12 cellular contexts compared by ENCODE assay signal in genomic region chr11:82858556-82859091, GRCh38. TPM values are rescaled to one million over a fixed set of nuclear protein-coding genes. Genes with fewer than 3 reads are reported as not detected.
A peak's percentile ranks its signal among the peaks of the same experiment; 100 is the strongest.
DNase-seq lines count a peak whose midpoint lies in the region; TF ChIP-seq lines count a peak whose summit lies in the region.
"Had no signal": no experiment of that assay in that cellular context is flagged by ENCODE, and none has a peak within 500 bp of the region (broad histone marks: within the 10 kb centered on the region; RNA-seq: fewer than 3 reads in every experiment).

No MANE protein-coding gene starts in this region.

- no peak for TF ChIP-seq CTCF in A673 (conservative IDR thresholded peaks at IDR 0.05; ENCODE audit: low read depth, low read length)

- H3K36me3 ChIP-seq in A673 (ENCODE audit: insufficient read depth, low read length, poor library complexity, severe bottlenecking), result no peaks in the 10 kb centered on the region

- intact Hi-C loops in A673 (cut with micrococcal nuclease; ENCODE audit: unreplicated experiment), result no loop called here

- H3K4me3 Mint-ChIP-seq in activated CD4-positive, alpha-beta memory T cell treated with anti-CD3 and anti-CD28 coated beads, Interleukin-2, amount 10 ng/mL, durations not matched to agents 7 days and 5 days, result no peak overlapping the region

- peak; percentile 75 for DNase-seq in A673 (ENCODE audit: low spot score)
- peak; percentile 73 for DNase-seq in HT1080 (ENCODE audit: low read depth)
- peak; percentile 67 for DNase-seq in astrocyte of the hippocampus (ENCODE audit: low read depth, low spot score)
- no peak for DNase-seq in NCI-H2171 treated with DMSO at 0.1 percent for 48 hours (lab: John Stamatoyannopoulos, UW)
- no peak for DNase-seq in stimulated activated CD4-positive, alpha-beta T cell treated with anti-CD3 and anti-CD28 coated beads, Interleukin-2, amount 100 ng/mL, for 24 hours
- DNase-seq in activated CD4-positive, alpha-beta memory T cell treated with anti-CD3 and anti-CD28 coated beads, Interleukin-2, amount 10 ng/mL, durations not matched to agents 7 days and 5 days, result no peak
- DNase-seq in NCI-H345 treated with DMSO at 0.1 percent for 48 hours (lab: John Stamatoyannopoulos, UW; ENCODE audit: unreplicated experiment), result no peak
- DNase-seq: KBM-7; Right ventricle myocardium superior; stimulated activated CD4-positive, alpha-beta T cell treated with anti-CD3 and anti-CD28 coated beads, Interleukin-1b, Interleukin-23, amount 100 ng/mL, for 48 hours had no signal

- H3K9me3 ChIP-seq in A673 (ENCODE audit: low read depth, low read length, poor library complexity, severe bottlenecking), result no peaks in the 10 kb centered on the region

- H3K27me3 Mint-ChIP-seq in activated CD4-positive, alpha-beta memory T cell treated with anti-CD3 and anti-CD28 coated beads, Interleukin-2, amount 10 ng/mL, durations not matched to agents 7 days and 5 days, result no peaks in the 10 kb centered on the region

- no peak overlapping the region for H3K4me3 ChIP-seq in A673 (ENCODE audit: low read depth, low read length, poor library complexity, severe bottlenecking)
- H3K4me3 ChIP-seq: coronary artery had no signal

- peaks cover 11% of the 10 kb centered on the region for H3K4me1 Mint-ChIP-seq in activated CD4-positive, alpha-beta memory T cell treated with anti-CD3 and anti-CD28 coated beads, Interleukin-2, amount 10 ng/mL, durations not matched to agents 7 days and 5 days

- H3K27me3 ChIP-seq in A673 (replicated peaks; ENCODE audit: insufficient read depth, low read depth, low read length, poor library complexity), result no peaks in the 10 kb centered on the region
- no peaks in the 10 kb centered on the region for H3K27me3 ChIP-seq in layer of hippocampus (ENCODE audit: control insufficient read depth, insufficient read depth, low read length)

- H3K36me3 Mint-ChIP-seq in activated CD4-positive, alpha-beta memory T cell treated with anti-CD3 and anti-CD28 coated beads, Interleukin-2, amount 10 ng/mL, durations not matched to agents 7 days and 5 days (ENCODE audit: low read depth), result no peaks in the 10 kb centered on the region

- no peak overlapping the region for H3K27ac Mint-ChIP-seq in activated CD4-positive, alpha-beta memory T cell treated with anti-CD3 and anti-CD28 coated beads, Interleukin-2, amount 10 ng/mL, durations not matched to agents 7 days and 5 days

- POLR2A ChIA-PET in A673 (lab: Charles Lee; ENCODE audit: low non-redundant PET), result no interaction called here
- POLR2A ChIA-PET in activated CD4-positive, alpha-beta memory T cell treated with anti-CD3 and anti-CD28 coated beads, Interleukin-2, amount 10 ng/mL, durations not matched to agents 7 days and 5 days (lab: Charles Lee), result no interaction called here

- peak overlapping the region; percentile 68 for H3K27ac ChIP-seq in A673 (ENCODE audit: low read depth, low read length, poor library complexity, severe bottlenecking)
- H3K27ac ChIP-seq in layer of hippocampus (ENCODE audit: low read depth, low read length), result peak overlapping the region; percentile 71

- H3K4me1 ChIP-seq in A673 (ENCODE audit: insufficient read depth, low read length, poor library complexity, severe bottlenecking), result peaks cover 15% of the 10 kb centered on the region

- CTCF ChIA-PET in A673 (lab: Charles Lee), result interaction anchor here (0.9 kb wide), 1 partner anchor 9 kb away, joined by 8 read pairs; no protein-coding TSS in a partner anchor
- CTCF ChIA-PET in activated CD4-positive, alpha-beta memory T cell treated with anti-CD3 and anti-CD28 coated beads, Interleukin-2, amount 10 ng/mL, durations not matched to agents 7 days and 5 days (lab: Charles Lee), result interaction anchor here (1.4 to 2.0 kb wide), 2 partner anchors 9 to 10 kb away, joined by 3 to 14 read pairs; no protein-coding TSS in a partner anchor

- H3K9me3 Mint-ChIP-seq in activated CD4-positive, alpha-beta memory T cell treated with anti-CD3 and anti-CD28 coated beads, Interleukin-2, amount 10 ng/mL, durations not matched to agents 7 days and 5 days, result no peaks in the 10 kb centered on the region

- no TSS peak for BruUV-seq in A673 (replicated peaks; lab: Mats Ljungman, UMichigan)

RNA-seq across cellular contexts. Expression of gene PRCP, which starts 41.6 kb away (rescaled TPM):
- 25.1 and 28.8 TPM in 2 replicates for total RNA-seq in A673 (2021)
- 23.1 and 31.0 TPM in 2 replicates for total RNA-seq in HT1080 (2014; rRNA removed; shearing (Covaris generic))
- polyA plus RNA-seq in HT1080 (2015; cell fraction: cytosol; rRNA removed), result 41.4 and 46.5 TPM in 2 replicates
- 61.6 and 66.9 TPM in 2 replicates for polyA plus RNA-seq in HT1080 (2015; cell fraction: nucleus; rRNA removed)
- total RNA-seq in activated CD4-positive, alpha-beta memory T cell treated with anti-CD3 and anti-CD28 coated beads, Interleukin-2, amount 10 ng/mL, durations not matched to agents 7 days and 5 days, result 10 to 100 TPM; 24.5 to 30.1 TPM

RNA-seq across cellular contexts. Expression of gene DDIAS, which starts 42.9 kb away (rescaled TPM):
- total RNA-seq in A673 (2021), result 32.1 and 41.5 TPM in 2 replicates
- total RNA-seq in HT1080 (2014; rRNA removed; shearing (Covaris generic)), result 19.3 and 24.6 TPM in 2 replicates
- polyA plus RNA-seq in HT1080 (2015; cell fraction: cytosol; rRNA removed), result 24.8 and 27.8 TPM in 2 replicates
- polyA plus RNA-seq in HT1080 (2015; cell fraction: nucleus; rRNA removed), result 21.9 and 22.7 TPM in 2 replicates
- total RNA-seq in activated CD4-positive, alpha-beta memory T cell treated with anti-CD3 and anti-CD28 coated beads, Interleukin-2, amount 10 ng/mL, durations not matched to agents 7 days and 5 days, result 10 to 100 TPM; 10.1 to 11.0 TPM

Comparison
In these comparisons a context has a peak if more than half of its experiments do, and no peak if none do; other contexts are left out.
1. DNase-seq: peak in A673 (single experiment), HT1080 (single experiment) and astrocyte of the hippocampus (single experiment); none in NCI-H2171 treated with DMSO at 0.1 percent for 48 hours (single experiment), stimulated activated CD4-positive, alpha-beta T cell treated with anti-CD3 and anti-CD28 coated beads, Interleukin-2, amount 100 ng/mL, for 24 hours (0 of 2), activated CD4-positive, alpha-beta memory T cell treated with anti-CD3 and anti-CD28 coated beads, Interleukin-2, amount 10 ng/mL, durations not matched to agents 7 days and 5 days (single experiment) and NCI-H345 treated with DMSO at 0.1 percent for 48 hours (single experiment).